In the genomic region with DNA sequence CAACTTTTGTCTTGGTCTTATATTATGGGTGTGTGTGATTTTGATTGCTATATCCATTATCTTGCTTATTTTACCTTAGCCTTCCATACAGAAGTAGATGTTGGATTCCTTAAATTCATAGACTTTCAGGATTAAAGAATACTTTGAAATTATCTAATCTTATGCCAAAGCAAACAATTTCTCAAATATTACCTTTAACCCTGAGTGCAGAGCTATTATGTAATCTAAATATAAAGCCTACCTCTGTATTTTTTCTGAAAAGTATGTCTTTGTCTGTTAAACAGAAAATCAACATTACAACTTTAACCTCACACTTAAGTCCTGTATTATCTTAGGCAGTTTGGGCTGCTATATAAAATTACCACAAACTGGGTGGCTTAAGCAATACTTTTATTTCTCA, we compare ENCODE assay signal across 40 cellular contexts.
"Had no signal": no experiment of that assay in that cellular context is flagged by ENCODE, and none has a peak within 500 bp of the region (broad histone marks: within the 10 kb centered on the region; RNA-seq: fewer than 3 reads in every experiment).

No MANE protein-coding gene starts in this region.

- H3K36me3 Mint-ChIP-seq: activated naive CD4-positive, alpha-beta T cell treated with anti-CD3 and anti-CD28 coated beads, Interleukin-2, amount 10 ng/mL, durations not matched to agents 7 days and 5 days; activated naive CD4-positive, alpha-beta T cell treated with anti-CD3 and anti-CD28 coated beads, Interleukin-2, amount 50 U/mL, for 24 hours; activated naive CD4-positive, alpha-beta T cell treated with anti-CD3 and anti-CD28 coated beads, Interleukin-2, amount 50 U/mL, for 72 hours; activated naive CD8-positive, alpha-beta T cell; activated naive CD8-positive, alpha-beta T cell treated with anti-CD3 and anti-CD28 coated beads for 36 hours; activated naive CD8-positive, alpha-beta T cell treated with anti-CD3 and anti-CD28 coated beads, Interleukin-2, amount 10 ng/mL, durations not matched to agents 7 days and 5 days; brain had no signal

- H3K27ac Mint-ChIP-seq: activated naive CD4-positive, alpha-beta T cell treated with anti-CD3 and anti-CD28 coated beads for 36 hours; activated naive CD4-positive, alpha-beta T cell treated with anti-CD3 and anti-CD28 coated beads, Interleukin-2, amount 10 ng/mL, durations not matched to agents 7 days and 5 days; activated naive CD4-positive, alpha-beta T cell treated with anti-CD3 and anti-CD28 coated beads, Interleukin-2, amount 50 U/mL, for 24 hours; activated naive CD4-positive, alpha-beta T cell treated with anti-CD3 and anti-CD28 coated beads, Interleukin-2, amount 50 U/mL, for 72 hours; activated naive CD8-positive, alpha-beta T cell; activated naive CD8-positive, alpha-beta T cell treated with anti-CD3 and anti-CD28 coated beads for 36 hours; activated naive CD8-positive, alpha-beta T cell treated with anti-CD3 and anti-CD28 coated beads, Interleukin-2, amount 10 ng/mL, durations not matched to agents 7 days and 5 days; activated naive CD8-positive, alpha-beta T cell treated with anti-CD3 and anti-CD28 coated beads, Interleukin-2, amount 50 U/mL, for 24 hours; activated T-cell treated with anti-CD3 and anti-CD28 coated beads, Interleukin-2, amount 50 U/mL, for 24 hours; activated T-cell treated with anti-CD3 and anti-CD28 coated beads, Interleukin-2, amount 50 U/mL, for 72 hours; activated T-helper 1 cell treated with anti-CD3 and anti-CD28 coated beads, Interleukin-12 subunit alpha, Interleukin-12 subunit beta, Interleukin-2, Interleukin-4 antibody, amounts not matched to agents 30 ng/mL and 10 ng/mL and 1 ng/mL, durations not matched to agents 14 hours and 24 hours and 36 hours; activated T-helper 17 cell treated with anti-CD3 and anti-CD28 coated beads, Interleukin-2, amount 50 U/mL, for 72 hours; activated T-helper 2 cell treated with anti-CD3 and anti-CD28 coated beads, Interferon-gamma antibody, Interleukin-2, Interleukin-4, amounts not matched to agents 10 μg/mL and 5 μg/mL and 100 μg/mL, durations not matched to agents 14 hours and 24 hours and 36 hours; brain had no signal

- H3K4me3 ChIP-seq: adrenal gland, ascending aorta, body of pancreas, breast epithelium, cardiac muscle cell had no signal

- H3K4me1 ChIP-seq: adrenal gland, ascending aorta, body of pancreas, breast epithelium had no signal

- H3K4me1 Mint-ChIP-seq: activated naive CD4-positive, alpha-beta T cell treated with anti-CD3 and anti-CD28 coated beads, Interleukin-2, amount 10 ng/mL, durations not matched to agents 7 days and 5 days; activated naive CD4-positive, alpha-beta T cell treated with anti-CD3 and anti-CD28 coated beads, Interleukin-2, amount 50 U/mL, for 24 hours; activated naive CD8-positive, alpha-beta T cell treated with anti-CD3 and anti-CD28 coated beads for 36 hours; activated naive CD8-positive, alpha-beta T cell treated with anti-CD3 and anti-CD28 coated beads, Interleukin-2, amount 10 ng/mL, durations not matched to agents 7 days and 5 days; activated naive CD8-positive, alpha-beta T cell treated with anti-CD3 and anti-CD28 coated beads, Interleukin-2, amount 50 U/mL, for 24 hours; activated T-helper 17 cell treated with anti-CD3 and anti-CD28 coated beads, Interleukin-2, amount 50 U/mL, for 72 hours; brain; central memory CD8-positive, alpha-beta T cell had no signal

- DNase-seq: activated effector memory CD4-positive, alpha-beta T cell treated with anti-CD3 and anti-CD28 coated beads, Interleukin-2, amount 50 U/mL, for 16 hours; activated effector memory CD4-positive, alpha-beta T cell treated with Interleukin-2 at 50 U/mL for 16 hours; activated gamma-delta T cell; activated gamma-delta T cell treated with Interleukin-2 at 50 U/mL for 16 hours; activated naive CD4-positive, alpha-beta T cell; activated naive CD4-positive, alpha-beta T cell treated with anti-CD3 and anti-CD28 coated beads for 36 hours; activated naive CD4-positive, alpha-beta T cell treated with anti-CD3 and anti-CD28 coated beads, Interleukin-2, amount 10 ng/mL, durations not matched to agents 7 days and 5 days; activated naive CD4-positive, alpha-beta T cell treated with anti-CD3 and anti-CD28 coated beads, Interleukin-2, amount 50 U/mL, for 16 hours; activated naive CD4-positive, alpha-beta T cell treated with Interleukin-2 at 50 U/mL for 16 hours; activated naive CD8-positive, alpha-beta T cell treated with anti-CD3 and anti-CD28 coated beads for 36 hours; activated naive CD8-positive, alpha-beta T cell treated with anti-CD3 and anti-CD28 coated beads, Interleukin-2, amount 10 ng/mL, durations not matched to agents 7 days and 5 days; activated naive CD8-positive, alpha-beta T cell treated with anti-CD3 and anti-CD28 coated beads, Interleukin-2, amount 50 U/mL, for 24 hours; activated T-cell treated with anti-CD3 and anti-CD28 coated beads, Interleukin-2, amount 50 U/mL, for 1 hour; activated T-cell treated with anti-CD3 and anti-CD28 coated beads, Interleukin-2, amount 50 U/mL, for 24 hours; activated T-cell treated with anti-CD3 and anti-CD28 coated beads, Interleukin-2, amount 50 U/mL, for 4 hours; activated T-cell treated with anti-CD3 and anti-CD28 coated beads, Interleukin-2, amount 50 U/mL, for 48 hours; activated T-cell treated with anti-CD3 and anti-CD28 coated beads, Interleukin-2, amount 50 U/mL, for 72 hours; adrenal gland; amniotic stem cell; amygdala; anterior cingulate cortex; aorta; body of pancreas; brain microvascular endothelial cell; caudate nucleus; central memory CD4-positive, alpha-beta T cell; cerebellar nuclear complex had no signal

- H3K9me3 ChIP-seq: adrenal gland, ascending aorta, body of pancreas, breast epithelium had no signal

- H3K27me3 ChIP-seq: adrenal gland, ascending aorta, body of pancreas, brain microvascular endothelial cell, breast epithelium, cardiac muscle cell had no signal

- H3K27ac ChIP-seq: adrenal gland, ascending aorta, body of pancreas, brain microvascular endothelial cell, breast epithelium, cardiac muscle cell had no signal

- H3K27me3 Mint-ChIP-seq: activated naive CD4-positive, alpha-beta T cell treated with anti-CD3 and anti-CD28 coated beads, Interleukin-2, amount 10 ng/mL, durations not matched to agents 7 days and 5 days; activated naive CD4-positive, alpha-beta T cell treated with anti-CD3 and anti-CD28 coated beads, Interleukin-2, amount 50 U/mL, for 24 hours; activated naive CD8-positive, alpha-beta T cell; activated naive CD8-positive, alpha-beta T cell treated with anti-CD3 and anti-CD28 coated beads, Interleukin-2, amount 10 ng/mL, durations not matched to agents 7 days and 5 days; activated naive CD8-positive, alpha-beta T cell treated with anti-CD3 and anti-CD28 coated beads, Interleukin-2, amount 50 U/mL, for 24 hours; activated T-cell treated with anti-CD3 and anti-CD28 coated beads, Interleukin-2, amount 50 U/mL, for 24 hours; activated T-helper 17 cell treated with anti-CD3 and anti-CD28 coated beads, Interleukin-2, amount 50 U/mL, for 72 hours; brain; central memory CD8-positive, alpha-beta T cell had no signal

- H3K36me3 ChIP-seq: adrenal gland, ascending aorta, brain microvascular endothelial cell, breast epithelium, cardiac muscle cell had no signal

- ATAC-seq: activated naive CD4-positive, alpha-beta T cell treated with anti-CD3 and anti-CD28 coated beads, Interleukin-2, amount 50 U/mL, for 72 hours; activated naive CD8-positive, alpha-beta T cell treated with anti-CD3 and anti-CD28 coated beads, Interleukin-2, amount 50 U/mL, for 24 hours; activated T-cell treated with anti-CD3 and anti-CD28 coated beads, Interleukin-2, amount 50 U/mL, for 4 hours; activated T-cell treated with anti-CD3 and anti-CD28 coated beads, Interleukin-2, amount 50 U/mL, for 72 hours; activated T-helper 17 cell treated with anti-CD3 and anti-CD28 coated beads, Interleukin-2, amount 50 U/mL, for 72 hours; body of pancreas had no signal

- H3K9me3 Mint-ChIP-seq: activated naive CD4-positive, alpha-beta T cell treated with anti-CD3 and anti-CD28 coated beads, Interleukin-2, amount 10 ng/mL, durations not matched to agents 7 days and 5 days; activated naive CD4-positive, alpha-beta T cell treated with anti-CD3 and anti-CD28 coated beads, Interleukin-2, amount 50 U/mL, for 72 hours; activated naive CD8-positive, alpha-beta T cell treated with anti-CD3 and anti-CD28 coated beads for 36 hours; activated naive CD8-positive, alpha-beta T cell treated with anti-CD3 and anti-CD28 coated beads, Interleukin-2, amount 10 ng/mL, durations not matched to agents 7 days and 5 days; activated naive CD8-positive, alpha-beta T cell treated with anti-CD3 and anti-CD28 coated beads, Interleukin-2, amount 50 U/mL, for 24 hours; activated T-helper 1 cell treated with anti-CD3 and anti-CD28 coated beads, Interleukin-12 subunit alpha, Interleukin-12 subunit beta, Interleukin-2, Interleukin-4 antibody, amounts not matched to agents 30 ng/mL and 10 ng/mL and 1 ng/mL, durations not matched to agents 14 hours and 24 hours and 36 hours; activated T-helper 2 cell treated with anti-CD3 and anti-CD28 coated beads, Interferon-gamma antibody, Interleukin-2, Interleukin-4, amounts not matched to agents 10 μg/mL and 5 μg/mL and 100 μg/mL, durations not matched to agents 14 hours and 24 hours and 36 hours; brain had no signal

- FAIRE-seq: astrocyte, bronchial epithelial cell had no signal

- H3K4me3 Mint-ChIP-seq: activated naive CD4-positive, alpha-beta T cell treated with anti-CD3 and anti-CD28 coated beads for 36 hours; activated naive CD4-positive, alpha-beta T cell treated with anti-CD3 and anti-CD28 coated beads, Interleukin-2, amount 10 ng/mL, durations not matched to agents 7 days and 5 days; activated naive CD4-positive, alpha-beta T cell treated with anti-CD3 and anti-CD28 coated beads, Interleukin-2, amount 50 U/mL, for 24 hours; activated naive CD8-positive, alpha-beta T cell; activated naive CD8-positive, alpha-beta T cell treated with anti-CD3 and anti-CD28 coated beads for 36 hours; activated naive CD8-positive, alpha-beta T cell treated with anti-CD3 and anti-CD28 coated beads, Interleukin-2, amount 10 ng/mL, durations not matched to agents 7 days and 5 days; activated naive CD8-positive, alpha-beta T cell treated with anti-CD3 and anti-CD28 coated beads, Interleukin-2, amount 50 U/mL, for 24 hours; activated T-cell treated with anti-CD3 and anti-CD28 coated beads, Interleukin-2, amount 50 U/mL, for 24 hours; activated T-cell treated with anti-CD3 and anti-CD28 coated beads, Interleukin-2, amount 50 U/mL, for 4 hours; activated T-cell treated with anti-CD3 and anti-CD28 coated beads, Interleukin-2, amount 50 U/mL, for 72 hours; activated T-helper 1 cell treated with anti-CD3 and anti-CD28 coated beads, Interleukin-12 subunit alpha, Interleukin-12 subunit beta, Interleukin-2, Interleukin-4 antibody, amounts not matched to agents 30 ng/mL and 10 ng/mL and 1 ng/mL, durations not matched to agents 14 hours and 24 hours and 36 hours; activated T-helper 17 cell treated with anti-CD3 and anti-CD28 coated beads, Interleukin-2, amount 50 U/mL, for 72 hours; brain; central memory CD8-positive, alpha-beta T cell had no signal
